Comparison of ENCODE assay signal across 23 cellular contexts in genomic region chr17:4208228-4208627, GRCh38. TPM values are rescaled to one million over a fixed set of nuclear protein-coding genes. Genes with fewer than 3 reads are reported as not detected.
DNase-seq lines count a peak whose midpoint lies in the region; ATAC-seq and TF ChIP-seq lines count a peak whose summit lies in the region.
"Had no signal": no experiment of that assay in that cellular context is flagged by ENCODE, and none has a peak within 500 bp of the region (broad histone marks: within the 10 kb centered on the region; RNA-seq: fewer than 3 reads in every experiment).

No MANE protein-coding gene starts in this region.

- dilution Hi-C loops in IMR-90 (cut with HindIII; ENCODE audit: low sequenced_read_pairs, unreplicated experiment): no loop called here

- ATAC-seq in IMR-90 (ENCODE audit: low read depth): peak; percentile 30; the same call in 1 of the 2 replicates
- ATAC-seq in gastrocnemius medialis: no peak
- ATAC-seq in GM21576 (IDR thresholded peaks at IDR 0.05; ENCODE audit: unreplicated experiment): no peak
- no peak for ATAC-seq in T-cell (replicated peaks in 1 of 4)
- ATAC-seq: activated CD8-positive, alpha-beta memory T cell treated with anti-CD3 and anti-CD28 coated beads, Interleukin-2, amount 10 ng/mL, durations not matched to agents 7 days and 5 days; HepG2; stimulated activated effector memory CD8-positive, alpha-beta T cell treated with anti-CD3 and anti-CD28 coated beads, Interleukin-12 subunit alpha, Interleukin-12 subunit beta, amount 100 ng/mL, for 72 hours had no signal

- H2AK5ac ChIP-seq in IMR-90 (ENCODE audit: low read depth, low read length): no peak overlapping the region

- TF ChIP-seq EP300 in esophagus muscularis mucosa (IDR thresholded peaks at IDR 0.05): no peak

- POLR2A ChIA-PET in IMR-90 (lab: Charles Lee; ENCODE audit: unreplicated experiment): interaction anchor here (0.7 kb wide), 1 partner anchor 43 kb away, joined by 3 read pairs; no protein-coding TSS in a partner anchor
- POLR2A ChIA-PET in T-cell (lab: Charles Lee): interaction anchor here in 1 of 2 donors (0.6 kb wide), 1 partner anchor 1513 kb away, joined by 4 read pairs; no protein-coding TSS in a partner anchor

- H2BK20ac ChIP-seq in IMR-90 (ENCODE audit: low read depth, low read length): no peak overlapping the region

- H2AK9ac ChIP-seq in IMR-90 (replicated peaks; ENCODE audit: low read depth, low read length, poor library complexity): no peak overlapping the region

- no peak overlapping the region for H2AFZ ChIP-seq in IMR-90 (replicated peaks; ENCODE audit: low read length, poor library complexity)

- peaks cover 20 to 46% of the 10 kb centered on the region in 2 experiments for H3K79me1 ChIP-seq in IMR-90 (ENCODE audit: low read depth in 1 of 2, low read length in 2 of 2)

- no peak overlapping the region for H3K18ac ChIP-seq in IMR-90 (ENCODE audit: low read depth, low read length)

- no peak overlapping the region for H3K56ac ChIP-seq in IMR-90 (ENCODE audit: extremely low read depth, insufficient read depth, low read length)

- no peaks in the 10 kb centered on the region for H3K27me3 Mint-ChIP-seq in osteocyte (ENCODE audit: unreplicated experiment)
- no peaks in the 10 kb centered on the region for H3K27me3 Mint-ChIP-seq in T-cell
- H3K27me3 Mint-ChIP-seq: activated CD8-positive, alpha-beta memory T cell treated with anti-CD3 and anti-CD28 coated beads, Interleukin-2, amount 10 ng/mL, durations not matched to agents 7 days and 5 days had no signal

- H3K4me3 ChIP-seq in AG10803 (ENCODE audit: low read length) (no peak overlapping the region), IMR-90 (ENCODE audit: insufficient read depth, low read depth, low read length) (no peak overlapping the region), esophagus muscularis mucosa (no peak overlapping the region), gastrocnemius medialis (no peak overlapping the region), uterus (no peak overlapping the region)
- H3K4me3 ChIP-seq: MG63 had no signal

- no TSS peak for BruUV-seq in IMR-90 (replicated peaks; lab: Mats Ljungman, UMichigan)

- H4K20me1 ChIP-seq in IMR-90 (ENCODE audit: insufficient read depth, low read length): peaks cover 15% of the 10 kb centered on the region

- H3K9me3 ChIP-seq in IMR-90 (ENCODE audit: control insufficient read depth, insufficient read depth, low read length) (no peaks in the 10 kb centered on the region), esophagus muscularis mucosa (no peaks in the 10 kb centered on the region), gastrocnemius medialis (no peaks in the 10 kb centered on the region), uterus (no peaks in the 10 kb centered on the region)
- H3K9me3 ChIP-seq: MG63 had no signal

- intact Hi-C loops in IMR-90 (cut with micrococcal nuclease) (no loop called here), esophagus muscularis mucosa (cut with DNase I) (no loop called here), gastrocnemius medialis (cut with DNase I; ENCODE audit: low total_unique reads) (no loop called here), uterus (cut with DNase I; ENCODE audit: low total_unique reads) (no loop called here)

- H3K4me1 Mint-ChIP-seq in osteocyte (ENCODE audit: unreplicated experiment) (peaks cover 68% of the 10 kb centered on the region), T-cell (peaks cover 6 to 9% (median 7%) of the 10 kb centered on the region in 3 donors)

- TF ChIP-seq CTCF in AG10803 (conservative IDR thresholded peaks at IDR 0.05; ENCODE audit: low read length) (no peak), IMR-90 (conservative IDR thresholded peaks at IDR 0.05; ENCODE audit: low read depth, low read length) (no peak), esophagus muscularis mucosa (IDR thresholded peaks at IDR 0.05) (no peak), osteocyte (IDR thresholded peaks at IDR 0.05) (no peak), gastrocnemius medialis (IDR thresholded peaks at IDR 0.05 in 4 of 5, conservative IDR thresholded peaks at IDR 0.05 in 1 of 5) (no peak), uterus (IDR thresholded peaks at IDR 0.05) (no peak)

- WGBS in IMR-90 (ENCODE audit: extremely low coverage in 2 of 2, insufficient read length in 1 of 2), 2 experiments: 100% methylated on average over 1 of the region's 4 CpGs; no CpG with 5 or more reads in 1 of the 2 experiments
- WGBS in esophagus muscularis mucosa: 66% methylated on average over 4 of the region's 4 CpGs

- H3K14ac ChIP-seq in IMR-90 (replicated peaks; ENCODE audit: low read depth, low read length): no peak overlapping the region

- no peak overlapping the region for H4K8ac ChIP-seq in IMR-90 (ENCODE audit: low read depth in 2 of 2, low read length in 2 of 2)

- no peak overlapping the region for H2BK15ac ChIP-seq in IMR-90 (ENCODE audit: low read depth, low read length)

- DNase-seq in AG10803 (ENCODE audit: low read depth): peak; percentile 85
- DNase-seq in IMR-90: peak; percentile 28
- DNase-seq in esophagus muscularis mucosa (ENCODE audit: extremely low spot score): no peak
- DNase-seq in osteocyte (ENCODE audit: extremely low spot score, unreplicated experiment): no peak
- no peak for DNase-seq in gastrocnemius medialis
- no peak for DNase-seq in uterus
- no peak for DNase-seq in T-cell
- DNase-seq: ACHN; activated CD8-positive, alpha-beta memory T cell treated with anti-CD3 and anti-CD28 coated beads, Interleukin-2, amount 10 ng/mL, durations not matched to agents 7 days and 5 days; activated gamma-delta T cell; COR-L47; EL; glutamatergic neuron; immature natural killer cell; MG63; NCI-H187; NCI-H446; Right ventricle myocardium superior; T-helper 2 cell had no signal

- H2BK5ac ChIP-seq in IMR-90 (ENCODE audit: low read depth, low read length, poor library complexity, severe bottlenecking): no peak overlapping the region

- H3K4ac ChIP-seq in IMR-90 (ENCODE audit: low read depth, low read length): no peak overlapping the region

- H3K36me3 Mint-ChIP-seq in osteocyte (ENCODE audit: unreplicated experiment): peaks cover 32% of the 10 kb centered on the region
- H3K36me3 Mint-ChIP-seq in T-cell: peaks cover 54% of the 10 kb centered on the region

- peaks cover 23% of the 10 kb centered on the region for H3K36me3 ChIP-seq in IMR-90 (ENCODE audit: control insufficient read depth, insufficient read depth, low read length)
- H3K36me3 ChIP-seq in esophagus muscularis mucosa: peaks cover 20 to 62% (median 38%) of the 10 kb centered on the region in 4 donors
- H3K36me3 ChIP-seq in gastrocnemius medialis: peaks cover 0 to 25% of the 10 kb centered on the region in 2 donors
- no peaks in the 10 kb centered on the region for H3K36me3 ChIP-seq in uterus

- H2BK120ac ChIP-seq in IMR-90 (ENCODE audit: low read depth, low read length): no peak overlapping the region

- H3K27me3 ChIP-seq in IMR-90 (ENCODE audit: control insufficient read depth, insufficient read depth, low read length): no peaks in the 10 kb centered on the region
- no peaks in the 10 kb centered on the region for H3K27me3 ChIP-seq in esophagus muscularis mucosa
- H3K27me3 ChIP-seq in gastrocnemius medialis: no peaks in the 10 kb centered on the region
- H3K27me3 ChIP-seq in uterus: no peaks in the 10 kb centered on the region
- H3K27me3 ChIP-seq: MG63 had no signal

- TF ChIP-seq POLR2A in IMR-90 (IDR thresholded peaks at IDR 0.05; ENCODE audit: low read depth, low read length) (no peak), esophagus muscularis mucosa (IDR thresholded peaks at IDR 0.05; ENCODE audit: low read depth) (no peak), gastrocnemius medialis (IDR thresholded peaks at IDR 0.05) (no peak), uterus (IDR thresholded peaks at IDR 0.05) (no peak)

- no peak overlapping the region for H4K91ac ChIP-seq in IMR-90 (ENCODE audit: insufficient read depth, low read depth, low read length)

- H3K4me3 Mint-ChIP-seq in osteocyte (ENCODE audit: unreplicated experiment): no peak overlapping the region
- H3K4me3 Mint-ChIP-seq in T-cell: no peak overlapping the region
- H3K4me3 Mint-ChIP-seq: activated CD8-positive, alpha-beta memory T cell treated with anti-CD3 and anti-CD28 coated beads, Interleukin-2, amount 10 ng/mL, durations not matched to agents 7 days and 5 days; immature natural killer cell; nephron; stimulated activated effector memory CD8-positive, alpha-beta T cell treated with anti-CD3 and anti-CD28 coated beads, Interleukin-12 subunit alpha, Interleukin-12 subunit beta, amount 100 ng/mL, for 72 hours had no signal

- no peak overlapping the region for H3K4me2 ChIP-seq in IMR-90 (ENCODE audit: low read depth, low read length)

- no peak overlapping the region for H3K9ac ChIP-seq in IMR-90 (ENCODE audit: low read depth, low read length)

- CTCF ChIA-PET in IMR-90 (lab: Yijun Ruan, JAX): no interaction called here
- CTCF ChIA-PET in T-cell (lab: Charles Lee): no interaction called here

- H3K27ac ChIP-seq in IMR-90 (ENCODE audit: insufficient read depth, low read length) (no peak overlapping the region), esophagus muscularis mucosa (replicated peaks in 1 of 4) (peak overlapping the region; percentile 17 to 89 (median 30)), gastrocnemius medialis (peak overlapping the region in 1 of 4 donors; percentile 72), uterus (peak overlapping the region in 1 of 2 donors; percentile 94)

- H3K4me1 ChIP-seq in IMR-90 (ENCODE audit: control insufficient read depth, insufficient read depth, low read length): peaks cover 2% of the 10 kb centered on the region; the same call in 1 of the 2 replicates
- peaks cover 0 to 30% (median 29%) of the 10 kb centered on the region in 4 donors for H3K4me1 ChIP-seq in esophagus muscularis mucosa
- H3K4me1 ChIP-seq in gastrocnemius medialis: peaks cover 13 to 22% of the 10 kb centered on the region in 2 donors
- H3K4me1 ChIP-seq in uterus: no peaks in the 10 kb centered on the region

- no peaks in the 10 kb centered on the region for H3K9me1 ChIP-seq in IMR-90 (ENCODE audit: insufficient read depth, low read length)

- TF ChIP-seq RAD21 in IMR-90 (IDR thresholded peaks at IDR 0.05; ENCODE audit: low read length): no peak

- no peak overlapping the region for H4K5ac ChIP-seq in IMR-90 (ENCODE audit: low read depth, low read length)

- H3K27ac Mint-ChIP-seq in osteocyte (ENCODE audit: unreplicated experiment): peak overlapping the region; percentile 81
- no peak overlapping the region for H3K27ac Mint-ChIP-seq in T-cell
- H3K27ac Mint-ChIP-seq: nephron; stimulated activated effector memory CD8-positive, alpha-beta T cell treated with anti-CD3 and anti-CD28 coated beads, Interleukin-12 subunit alpha, Interleukin-12 subunit beta, amount 100 ng/mL, for 72 hours had no signal

- H3K9me3 Mint-ChIP-seq in osteocyte (ENCODE audit: unreplicated experiment): no peaks in the 10 kb centered on the region
- no peaks in the 10 kb centered on the region for H3K9me3 Mint-ChIP-seq in T-cell
- H3K9me3 Mint-ChIP-seq: immature natural killer cell; nephron; stimulated activated effector memory CD8-positive, alpha-beta T cell treated with anti-CD3 and anti-CD28 coated beads, Interleukin-12 subunit alpha, Interleukin-12 subunit beta, amount 100 ng/mL, for 72 hours had no signal

- in situ Hi-C loops in IMR-90 (cut with MboI; ENCODE audit: low sequenced_read_pairs): loop anchor here (5.0 kb wide), 1 partner anchor 204 kb away; no protein-coding TSS in a partner anchor
- in situ Hi-C loops in gastrocnemius medialis (cut with MboI; ENCODE audit: low sequenced_read_pairs in 4 of 4): loop anchor here in 1 of 4 donors (10.0 kb wide), 1 partner anchor 207 kb away; no protein-coding TSS in a partner anchor

- H3K23ac ChIP-seq in IMR-90 (ENCODE audit: low read depth, low read length): no peak overlapping the region

RNA-seq across cellular contexts. Expression of gene ANKFY1, which starts 55.6 kb away (rescaled TPM):
- total RNA-seq in IMR-90 (2012; rRNA removed) (43.9 and 48.9 TPM in 2 replicates), esophagus muscularis mucosa (10 to 100 TPM; 28.2 to 41.0 (median 36.7) TPM), osteocyte (61.2 and 65.9 TPM in 2 replicates), gastrocnemius medialis (10 to 100 TPM; 12.6 to 26.9 (median 13.5) TPM), uterus (10 to 100 TPM; 17.6 to 69.5 (median 52.8) TPM), T-cell (10 to 100 TPM; 58.0 to 69.6 (median 67.0) TPM)
- 30.7 and 32.3 TPM in 2 replicates for polyA plus RNA-seq in IMR-90 (2012; rRNA removed)
- polyA plus RNA-seq in IMR-90 (2012; cell fraction: cytosol; rRNA removed): 13.0 and 15.9 TPM in 2 replicates
- polyA plus RNA-seq in IMR-90 (2012; cell fraction: nucleus; rRNA removed; ENCODE audit: low replicate concordance): 75.6 and 82.9 TPM in 2 replicates

Comparison
In these comparisons a context has a peak if more than half of its experiments do, and no peak if none do; other contexts are left out.
1. DNase-seq: peak in AG10803 (single experiment) and IMR-90 (single experiment); none in esophagus muscularis mucosa (single experiment), osteocyte (single experiment), gastrocnemius medialis (0 of 2), uterus (0 of 2) and T-cell (0 of 34).